Comparison of ENCODE assay signal across 13 cellular contexts in the genomic region with DNA sequence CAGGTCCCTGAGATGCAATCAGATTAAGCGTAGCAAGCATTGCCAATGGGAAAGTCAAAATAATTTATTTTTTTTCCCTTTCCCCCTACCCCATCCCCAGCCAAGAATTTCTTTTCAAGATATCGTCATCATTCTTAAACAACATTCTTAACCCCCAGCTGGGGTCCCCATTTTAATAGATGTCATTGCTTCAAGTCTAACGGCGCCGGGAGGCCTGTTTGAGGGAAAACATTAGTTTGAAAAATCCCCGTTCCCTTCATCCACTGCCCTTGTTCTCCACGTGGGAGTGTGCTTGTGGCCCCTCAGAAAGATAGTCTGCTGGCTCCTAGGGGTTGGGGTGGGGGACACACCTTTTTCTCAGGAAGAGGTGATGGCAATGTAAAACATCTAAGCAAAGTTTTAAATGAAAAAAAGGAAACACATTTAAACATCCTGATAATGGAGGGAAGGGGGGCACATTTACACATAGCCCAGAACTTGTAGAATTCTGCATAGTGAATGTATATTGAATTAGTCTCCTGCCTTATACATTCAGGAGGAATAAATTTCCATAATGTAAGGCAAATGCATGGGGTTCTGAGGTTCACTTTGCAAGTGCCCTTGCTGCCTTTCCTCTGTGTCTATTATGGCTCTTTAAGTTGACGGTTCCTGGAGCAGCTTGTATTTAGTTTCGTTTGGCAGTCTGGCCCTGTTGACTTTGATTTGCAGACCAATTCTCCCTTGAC. TPM values are rescaled to one million over a fixed set of nuclear protein-coding genes. Genes with fewer than 3 reads are reported as not detected.
DNase-seq lines count a peak whose midpoint lies in the region; ATAC-seq and TF ChIP-seq lines count a peak whose summit lies in the region.
"Had no signal": no experiment of that assay in that cellular context is flagged by ENCODE, and none has a peak within 500 bp of the region (broad histone marks: within the 10 kb centered on the region; RNA-seq: fewer than 3 reads in every experiment).

No MANE protein-coding gene starts in this region.

- H3K36me3 ChIP-seq in right atrium auricular region: no peaks in the 10 kb centered on the region
- peaks cover 4 to 30% (median 6%) of the 10 kb centered on the region in 3 donors for H3K36me3 ChIP-seq in esophagus squamous epithelium
- peaks cover 0 to 23% of the 10 kb centered on the region in 2 donors for H3K36me3 ChIP-seq in neuronal stem cell (replicated peaks in 1 of 2; ENCODE audit: control insufficient read depth in 2 of 2, insufficient read depth in 2 of 2, low read length in 2 of 2)
- H3K36me3 ChIP-seq: SJCRH30 had no signal

- no peak overlapping the region for H2BK5ac ChIP-seq in neuronal stem cell (ENCODE audit: low read length)

- no peak overlapping the region for H2BK12ac ChIP-seq in neuronal stem cell (ENCODE audit: low read length)

- 60% methylated on average over 9 of the region's 9 CpGs for WGBS in esophagus squamous epithelium, 2 donors
- WGBS in neuronal stem cell (ENCODE audit: extremely low coverage in 2 of 2, insufficient read length in 2 of 2, insufficient replicate concordance in 1 of 2), 2 donors: 100% methylated on average over 1 of the region's 9 CpGs; no CpG with 5 or more reads in 1 of the 2 donors

- H3K9me3 ChIP-seq in right atrium auricular region: no peaks in the 10 kb centered on the region
- no peaks in the 10 kb centered on the region for H3K9me3 ChIP-seq in esophagus squamous epithelium
- H3K9me3 ChIP-seq in neuronal stem cell (replicated peaks in 1 of 2; ENCODE audit: control insufficient read depth in 2 of 2, insufficient read depth in 1 of 2, low read depth in 1 of 2, low read length in 2 of 2): no peaks in the 10 kb centered on the region
- H3K9me3 ChIP-seq: SJCRH30 had no signal

- POLR2A ChIA-PET in activated CD4-positive, alpha-beta T cell treated with anti-CD3 and anti-CD28 coated beads for 36 hours (lab: Charles Lee): no interaction called here

- TF ChIP-seq POLR2A in esophagus squamous epithelium (IDR thresholded peaks at IDR 0.05): no peak

- H3K4ac ChIP-seq in neuronal stem cell (ENCODE audit: low read length): no peak overlapping the region

- H4K91ac ChIP-seq in neuronal stem cell (ENCODE audit: low read depth, low read length, poor library complexity): no peak overlapping the region

- CTCF ChIA-PET in activated CD4-positive, alpha-beta T cell treated with anti-CD3 and anti-CD28 coated beads for 36 hours (lab: Charles Lee): interaction anchor here (0.6 to 1.0 kb wide), 3 partner anchors 45 to 972 kb away, joined by 3 to 4 read pairs (median 3); no protein-coding TSS in a partner anchor

- H3K27ac ChIP-seq in right atrium auricular region: peak overlapping the region; percentile 81 to 89
- peak overlapping the region; percentile 72 to 94 (median 92) for H3K27ac ChIP-seq in esophagus squamous epithelium
- no peak overlapping the region for H3K27ac ChIP-seq in neuronal stem cell (replicated peaks; ENCODE audit: low read length)
- H3K27ac ChIP-seq: SJCRH30 had no signal

- ATAC-seq in left ventricle myocardium superior (no peak), HG02610 (IDR thresholded peaks at IDR 0.05; ENCODE audit: unreplicated experiment) (no peak)
- no peak for ATAC-seq in activated CD4-positive, alpha-beta T cell treated with anti-CD3 and anti-CD28 coated beads for 36 hours
- ATAC-seq: natural killer cell treated with Interleukin-12 subunit alpha and Interleukin-12 subunit beta and Interleukin-15 and Interleukin-18, amount 100 ng/mL, for 72 hours had no signal

- peaks cover 16% of the 10 kb centered on the region for H3K27me3 Mint-ChIP-seq in activated CD4-positive, alpha-beta T cell treated with anti-CD3 and anti-CD28 coated beads for 36 hours

- H3K36me3 Mint-ChIP-seq in activated CD4-positive, alpha-beta T cell treated with anti-CD3 and anti-CD28 coated beads for 36 hours (ENCODE audit: low read depth): no peaks in the 10 kb centered on the region
- H3K36me3 Mint-ChIP-seq: natural killer cell treated with Interleukin-12 subunit alpha and Interleukin-12 subunit beta and Interleukin-15 and Interleukin-18, amount 100 ng/mL, for 72 hours had no signal

- DNase-seq in right atrium auricular region (ENCODE audit: low spot score): no peak
- DNase-seq in left ventricle myocardium superior: no peak
- DNase-seq in esophagus squamous epithelium (lab: John Stamatoyannopoulos, UW): no peak
- no peak for DNase-seq in neuronal stem cell (ENCODE audit: low spot score)
- no peak for DNase-seq in NAMALWA (ENCODE audit: low spot score)
- DNase-seq in activated CD4-positive, alpha-beta T cell treated with anti-CD3 and anti-CD28 coated beads for 36 hours: no peak
- no peak for DNase-seq in activated T-cell treated with anti-CD3 and anti-CD28 coated beads for 4 hours
- DNase-seq: cerebellar nuclear complex, glutamatergic neuron had no signal

- H3K14ac ChIP-seq in neuronal stem cell (ENCODE audit: low read length): no peak overlapping the region

- no peak overlapping the region for H2BK120ac ChIP-seq in neuronal stem cell (ENCODE audit: low read depth, low read length)

- no peaks in the 10 kb centered on the region for H3K79me1 ChIP-seq in neuronal stem cell (ENCODE audit: low read depth, low read length)

- H2AFZ ChIP-seq in neuronal stem cell (ENCODE audit: low read length): no peak overlapping the region

- H3K23ac ChIP-seq in neuronal stem cell (ENCODE audit: low read depth, low read length, poor library complexity): no peak overlapping the region

- no peak overlapping the region for H3K18ac ChIP-seq in neuronal stem cell (ENCODE audit: low read length)

- peaks cover 4% of the 10 kb centered on the region for H3K4me1 Mint-ChIP-seq in activated CD4-positive, alpha-beta T cell treated with anti-CD3 and anti-CD28 coated beads for 36 hours

- no peaks in the 10 kb centered on the region for H3K27me3 ChIP-seq in right atrium auricular region
- peaks cover 0 to 10% (median 0%) of the 10 kb centered on the region in 4 donors for H3K27me3 ChIP-seq in esophagus squamous epithelium
- H3K27me3 ChIP-seq in neuronal stem cell (ENCODE audit: control insufficient read depth in 3 of 3, insufficient read depth in 3 of 3, low read depth in 1 of 3, low read length in 3 of 3): peaks cover 0 to 17% (median 0%) of the 10 kb centered on the region in 3 experiments

- H3K4me3 Mint-ChIP-seq in activated CD4-positive, alpha-beta T cell treated with anti-CD3 and anti-CD28 coated beads for 36 hours: no peak overlapping the region
- H3K4me3 Mint-ChIP-seq: natural killer cell treated with Interleukin-12 subunit alpha and Interleukin-12 subunit beta and Interleukin-15 and Interleukin-18, amount 100 ng/mL, for 72 hours had no signal

- TF ChIP-seq CTCF in right atrium auricular region (IDR thresholded peaks at IDR 0.05) (no peak), esophagus squamous epithelium (IDR thresholded peaks at IDR 0.05) (no peak)

- H2AK5ac ChIP-seq in neuronal stem cell (ENCODE audit: low read depth, low read length): peak overlapping the region; percentile 83

- no peak overlapping the region for H4K8ac ChIP-seq in neuronal stem cell (ENCODE audit: low read depth, low read length)

- no peak overlapping the region for H3K27ac Mint-ChIP-seq in activated CD4-positive, alpha-beta T cell treated with anti-CD3 and anti-CD28 coated beads for 36 hours
- H3K27ac Mint-ChIP-seq: natural killer cell treated with Interleukin-12 subunit alpha and Interleukin-12 subunit beta and Interleukin-15 and Interleukin-18, amount 100 ng/mL, for 72 hours had no signal

- no peaks in the 10 kb centered on the region for H3K9me3 Mint-ChIP-seq in activated CD4-positive, alpha-beta T cell treated with anti-CD3 and anti-CD28 coated beads for 36 hours (ENCODE audit: low read depth)
- H3K9me3 Mint-ChIP-seq: natural killer cell treated with Interleukin-12 subunit alpha and Interleukin-12 subunit beta and Interleukin-15 and Interleukin-18, amount 100 ng/mL, for 72 hours had no signal

- intact Hi-C loops in left ventricle myocardium superior (cut with micrococcal nuclease) (no loop called here), esophagus squamous epithelium (cut with DNase I) (no loop called here)
- intact Hi-C loops in activated CD4-positive, alpha-beta T cell treated with anti-CD3 and anti-CD28 coated beads for 36 hours (cut with DNase I, micrococcal nuclease): no loop called here

- no peak overlapping the region for H3K4me2 ChIP-seq in neuronal stem cell (ENCODE audit: insufficient read depth, low read length, poor library complexity, severe bottlenecking)

- no peak overlapping the region for H3K4me3 ChIP-seq in right atrium auricular region
- H3K4me3 ChIP-seq in esophagus squamous epithelium: no peak overlapping the region
- H3K4me3 ChIP-seq in neuronal stem cell (ENCODE audit: low read length in 2 of 2): no peak overlapping the region
- H3K4me3 ChIP-seq: SJCRH30 had no signal

- H3K4me1 ChIP-seq in right atrium auricular region (peaks cover 0 to 86% of the 10 kb centered on the region in 2 donors), esophagus squamous epithelium (peaks cover 50 to 100% (median 73%) of the 10 kb centered on the region in 3 donors), neuronal stem cell (ENCODE audit: control insufficient read depth in 2 of 2, insufficient read depth in 1 of 2, low read depth in 1 of 2, low read length in 2 of 2) (peaks cover 42 to 62% of the 10 kb centered on the region in 2 donors)

- H2BK15ac ChIP-seq in neuronal stem cell (ENCODE audit: low read length): no peak overlapping the region

- no peak overlapping the region for H3K9ac ChIP-seq in neuronal stem cell (ENCODE audit: low read depth, low read length, poor library complexity)

RNA-seq across cellular contexts. Expression of a gene that starts 6.8 kb away (rescaled TPM):
- total RNA-seq in right atrium auricular region: 100 to 1,000 TPM in 1 of 2 donors, 10 to 100 TPM in 1; 72.5 to 151 TPM
- total RNA-seq in left ventricle myocardium superior: 27.4 TPM
- total RNA-seq in esophagus squamous epithelium: 100 to 1,000 TPM in 1 of 4 donors, 10 to 100 TPM in 3; 26.9 to 208 (median 64.5) TPM
- polyA plus RNA-seq in neuronal stem cell (2013, experiment 1 of 2): 1.3 TPM
- polyA plus RNA-seq in neuronal stem cell (2013, experiment 2 of 2): 1.3 TPM
- under 1 TPM; 0.62 to 0.69 TPM for total RNA-seq in activated CD4-positive, alpha-beta T cell treated with anti-CD3 and anti-CD28 coated beads for 36 hours

RNA-seq across cellular contexts. Expression of a gene that starts 12.4 kb away (rescaled TPM):
- 10 to 100 TPM; 31.6 to 34.8 TPM for total RNA-seq in right atrium auricular region
- total RNA-seq in left ventricle myocardium superior: 49.6 TPM
- total RNA-seq in esophagus squamous epithelium: 100 to 1,000 TPM in 3 of 4 donors, 10 to 100 TPM in 1; 76.9 to 263 (median 112) TPM
- polyA plus RNA-seq in neuronal stem cell (2013, experiment 1 of 2): 6.3 TPM
- polyA plus RNA-seq in neuronal stem cell (2013, experiment 2 of 2): 6.2 TPM
- not detected for total RNA-seq in activated CD4-positive, alpha-beta T cell treated with anti-CD3 and anti-CD28 coated beads for 36 hours
- total RNA-seq: natural killer cell treated with Interleukin-12 subunit alpha and Interleukin-12 subunit beta and Interleukin-15 and Interleukin-18, amount 100 ng/mL, for 72 hours had no signal

RNA-seq across cellular contexts. Expression of a gene that starts 40.0 kb away (rescaled TPM):
- total RNA-seq in right atrium auricular region (under 1 TPM; 0.26 to 0.86 TPM), left ventricle myocardium superior (0.37 TPM), esophagus squamous epithelium (10 to 100 TPM; 18.4 to 25.6 (median 19.6) TPM)
- 0.04 TPM for polyA plus RNA-seq in neuronal stem cell (2013, experiment 1 of 2)
- 0.03 TPM for polyA plus RNA-seq in neuronal stem cell (2013, experiment 2 of 2)
- under 1 TPM; 0.30 to 0.39 TPM for total RNA-seq in activated CD4-positive, alpha-beta T cell treated with anti-CD3 and anti-CD28 coated beads for 36 hours
- total RNA-seq: G401; natural killer cell treated with Interleukin-12 subunit alpha and Interleukin-12 subunit beta and Interleukin-15 and Interleukin-18, amount 100 ng/mL, for 72 hours; SJCRH30 had no signal

Comparison
In these comparisons a context has a peak if more than half of its experiments do, and no peak if none do; other contexts are left out.
1. RNA of a gene that starts 6.8 kb away (total RNA-seq): 72.5 to 151 TPM in right atrium auricular region, 26.9 to 208 TPM in esophagus squamous epithelium and 27.4 TPM in left ventricle myocardium superior (single experiment); 0.62 to 0.69 TPM in activated CD4-positive, alpha-beta T cell treated with anti-CD3 and anti-CD28 coated beads for 36 hours; every median in the first group is over 10 times any median in the second.
2. RNA of a gene that starts 12.4 kb away (total RNA-seq): 76.9 to 263 TPM in esophagus squamous epithelium, 49.6 TPM in left ventricle myocardium superior (single experiment) and 31.6 to 34.8 TPM in right atrium auricular region; not detected in activated CD4-positive, alpha-beta T cell treated with anti-CD3 and anti-CD28 coated beads for 36 hours; every median in the first group is over 10 times any median in the second.
3. RNA of a gene that starts 40.0 kb away (total RNA-seq): 18.4 to 25.6 TPM in esophagus squamous epithelium; 0.26 to 0.86 TPM in right atrium auricular region, 0.30 to 0.39 TPM in activated CD4-positive, alpha-beta T cell treated with anti-CD3 and anti-CD28 coated beads for 36 hours and 0.37 TPM in left ventricle myocardium superior (single experiment); every median in the first group is over 10 times any median in the second.